8 cellular contexts compared by ENCODE assay signal in genomic region chr10:75408512-75408881, GRCh38. TPM values are rescaled to one million over a fixed set of nuclear protein-coding genes. Genes with fewer than 3 reads are reported as not detected.
DNase-seq lines count a peak whose midpoint lies in the region; ATAC-seq and TF ChIP-seq lines count a peak whose summit lies in the region.

No MANE protein-coding gene starts in this region.

- no peak for TF ChIP-seq CTCF in foreskin fibroblast (IDR thresholded peaks at IDR 0.05; ENCODE audit: low read depth, low read length)

- no peaks in the 10 kb centered on the region for H3K27me3 ChIP-seq in SJCRH30
- no peaks in the 10 kb centered on the region for H3K27me3 ChIP-seq in rectal smooth muscle tissue (ENCODE audit: control insufficient read depth, insufficient read depth, low read length)

- H3K9ac ChIP-seq in ES-I3 (ENCODE audit: low read depth, low read length) (peak overlapping the region; percentile 81; the same call in 1 of the 2 replicates), rectal smooth muscle tissue (ENCODE audit: low read length) (no peak overlapping the region)

- H3K36me3 ChIP-seq in ES-I3 (ENCODE audit: insufficient read depth, low read length) (no peaks in the 10 kb centered on the region), SJCRH30 (no peaks in the 10 kb centered on the region), rectal smooth muscle tissue (ENCODE audit: control insufficient read depth, insufficient read depth, low read length) (no peaks in the 10 kb centered on the region)

- H3K9me3 ChIP-seq in ES-I3 (ENCODE audit: control insufficient read depth, insufficient read depth, low read length) = no peaks in the 10 kb centered on the region
- no peaks in the 10 kb centered on the region for H3K9me3 ChIP-seq in SJCRH30 (replicated peaks)

- DNase-seq in SJCRH30 (no peak), foreskin fibroblast (no peak), T-helper 9 cell (no peak), T-helper 1 cell (no peak)

- H3K27ac ChIP-seq in SJCRH30 (no peak overlapping the region), rectal smooth muscle tissue (ENCODE audit: low read depth, low read length) (peak overlapping the region; percentile 55)

- peaks cover 6% of the 10 kb centered on the region for H3K4me1 ChIP-seq in ES-I3 (ENCODE audit: insufficient read depth, low read length)
- peaks cover under 1% of the 10 kb centered on the region; the same call in 1 of the 2 replicates for H3K4me1 ChIP-seq in SJCRH30
- peaks cover 2% of the 10 kb centered on the region for H3K4me1 ChIP-seq in rectal smooth muscle tissue (ENCODE audit: control insufficient read depth, insufficient read depth, low read length)

- H3K4me3 ChIP-seq in SJCRH30 = peak overlapping the region; percentile 73
- peak overlapping the region; percentile 75 to 81 for H3K4me3 ChIP-seq in foreskin fibroblast (ENCODE audit: low read depth in 1 of 2, low read length in 2 of 2)
- peak overlapping the region; percentile 89 for H3K4me3 ChIP-seq in rectal smooth muscle tissue (ENCODE audit: low read length)

- ATAC-seq in GM18870 (IDR thresholded peaks at IDR 0.05; ENCODE audit: unreplicated experiment) = no peak
- ATAC-seq in HG02798 (IDR thresholded peaks at IDR 0.05; ENCODE audit: poor library complexity, unreplicated experiment) = no peak

RNA-seq across cellular contexts. Expression of gene ZNF503, which starts 6.9 kb away (rescaled TPM):
- 1.8 and 1.9 TPM in 2 replicates for total RNA-seq in SJCRH30 (2014; rRNA removed; shearing (Covaris generic))

RNA-seq across cellular contexts. Expression of gene LRMDA, which starts 22.9 kb away (rescaled TPM):
- 0.24 TPM in 1 of 2 replicates, not detected in the other for total RNA-seq in SJCRH30 (2014; rRNA removed; shearing (Covaris generic))
